Comparison of ENCODE assay signal across 24 cellular contexts in genomic region chr14:104879201-104879982, GRCh38. TPM values are rescaled to one million over a fixed set of nuclear protein-coding genes. Genes with fewer than 3 reads are reported as not detected.
A peak's percentile ranks its signal among the peaks of the same experiment; 100 is the strongest.
DNase-seq lines count a peak whose midpoint lies in the region; ATAC-seq and TF ChIP-seq lines count a peak whose summit lies in the region.
"Had no signal": no experiment of that assay in that cellular context is flagged by ENCODE, and none has a peak within 500 bp of the region (broad histone marks: within the 10 kb centered on the region; RNA-seq: fewer than 3 reads in every experiment).

No MANE protein-coding gene starts in this region.

- no peak overlapping the region for H3K27ac Mint-ChIP-seq in glutamatergic neuron (ENCODE audit: unreplicated experiment)
- no peak overlapping the region for H3K27ac Mint-ChIP-seq in activated naive CD8-positive, alpha-beta T cell treated with anti-CD3 and anti-CD28 coated beads for 36 hours
- H3K27ac Mint-ChIP-seq: activated CD4-positive, alpha-beta memory T cell treated with anti-CD3 and anti-CD28 coated beads, Interleukin-2, amount 10 ng/mL, durations not matched to agents 7 days and 5 days; CD4-positive, alpha-beta T cell; mesothelial cell of epicardium; naive thymus-derived CD4-positive, alpha-beta T cell; T-helper 2 cell treated with Interferon-gamma antibody and Interleukin-4, amounts not matched to agents 5 μg/mL and 100 μg/mL, for 36 hours had no signal

- DNase-seq in Right ventricle myocardium superior (peak; percentile 32), heart right ventricle (no peak), NCI-H226 (peak; percentile 1), glutamatergic neuron (peak; percentile 20), retina (peak; percentile 40), NCI-H446 (lab: John Stamatoyannopoulos, UW) (no peak), SHP77 treated with DMSO at 0.1 percent for 48 hours (lab: John Stamatoyannopoulos, UW) (no peak)
- DNase-seq in activated naive CD8-positive, alpha-beta T cell treated with anti-CD3 and anti-CD28 coated beads for 36 hours: no peak
- DNase-seq: activated CD4-positive, alpha-beta memory T cell treated with anti-CD3 and anti-CD28 coated beads, Interleukin-2, amount 10 ng/mL, durations not matched to agents 7 days and 5 days; activated CD8-positive, alpha-beta memory T cell treated with anti-CD3 and anti-CD28 coated beads, Interleukin-2, amount 50 U/mL, for 4 hours; activated naive CD4-positive, alpha-beta T cell treated with Interleukin-2 at 50 U/mL for 16 hours; CD4-positive, alpha-beta T cell; naive thymus-derived CD4-positive, alpha-beta T cell; NCI-H2029; nucleus accumbens; stimulated activated naive CD8-positive, alpha-beta T cell treated with anti-CD3 and anti-CD28 coated beads, Interleukin-15, Interleukin-2, amounts not matched to agents 100 U/mL and 50 U/mL, for 24 hours; testis had no signal

- intact Hi-C loops in Right ventricle myocardium superior (cut with DNase I) (no loop called here), heart right ventricle (cut with DNase I) (no loop called here)

- H3K9me3 Mint-ChIP-seq in glutamatergic neuron (ENCODE audit: unreplicated experiment): peaks cover 21% of the 10 kb centered on the region
- H3K9me3 Mint-ChIP-seq in activated naive CD8-positive, alpha-beta T cell treated with anti-CD3 and anti-CD28 coated beads for 36 hours: no peaks in the 10 kb centered on the region
- H3K9me3 Mint-ChIP-seq: activated CD4-positive, alpha-beta memory T cell treated with anti-CD3 and anti-CD28 coated beads, Interleukin-2, amount 10 ng/mL, durations not matched to agents 7 days and 5 days; CD4-positive, alpha-beta T cell; mesothelial cell of epicardium; naive thymus-derived CD4-positive, alpha-beta T cell; T-helper 2 cell treated with Interferon-gamma antibody and Interleukin-4, amounts not matched to agents 5 μg/mL and 100 μg/mL, for 36 hours had no signal

- no peaks in the 10 kb centered on the region for H3K36me3 Mint-ChIP-seq in glutamatergic neuron (ENCODE audit: unreplicated experiment)
- no peaks in the 10 kb centered on the region for H3K36me3 Mint-ChIP-seq in activated naive CD8-positive, alpha-beta T cell treated with anti-CD3 and anti-CD28 coated beads for 36 hours
- H3K36me3 Mint-ChIP-seq: mesothelial cell of epicardium; naive thymus-derived CD4-positive, alpha-beta T cell had no signal

- H3K27ac ChIP-seq in heart right ventricle: no peak overlapping the region
- H3K27ac ChIP-seq: breast epithelium, prostate gland, testis, vagina had no signal

- WGBS in heart right ventricle, 2 donors: 87 to 88% methylated on average over 29 of the region's 29 CpGs

- H3K4me3 ChIP-seq in heart right ventricle: no peak overlapping the region
- H3K4me3 ChIP-seq: breast epithelium, prostate gland, testis, vagina had no signal

- TF ChIP-seq CTCF in heart right ventricle (IDR thresholded peaks at IDR 0.05) (no peak), glutamatergic neuron (IDR thresholded peaks at IDR 0.05; ENCODE audit: partially characterized antibody, unreplicated experiment) (no peak)

- H3K4me1 Mint-ChIP-seq in glutamatergic neuron (ENCODE audit: low read depth, unreplicated experiment): peaks cover 15% of the 10 kb centered on the region
- H3K4me1 Mint-ChIP-seq in activated naive CD8-positive, alpha-beta T cell treated with anti-CD3 and anti-CD28 coated beads for 36 hours: no peaks in the 10 kb centered on the region
- H3K4me1 Mint-ChIP-seq: activated CD4-positive, alpha-beta memory T cell treated with anti-CD3 and anti-CD28 coated beads, Interleukin-2, amount 10 ng/mL, durations not matched to agents 7 days and 5 days; naive thymus-derived CD4-positive, alpha-beta T cell had no signal

- no peaks in the 10 kb centered on the region for H3K9me3 ChIP-seq in heart right ventricle
- H3K9me3 ChIP-seq: breast epithelium, prostate gland, testis, vagina had no signal

- peaks cover 0 to 43% (median 0%) of the 10 kb centered on the region in 9 donors for H3K36me3 ChIP-seq in heart right ventricle
- H3K36me3 ChIP-seq: breast epithelium had no signal

- H3K27me3 ChIP-seq in heart right ventricle: no peaks in the 10 kb centered on the region
- H3K27me3 ChIP-seq: breast epithelium, testis, vagina had no signal

- H3K4me3 Mint-ChIP-seq in glutamatergic neuron (ENCODE audit: unreplicated experiment): peak overlapping the region; percentile 61
- no peak overlapping the region for H3K4me3 Mint-ChIP-seq in activated naive CD8-positive, alpha-beta T cell treated with anti-CD3 and anti-CD28 coated beads for 36 hours
- H3K4me3 Mint-ChIP-seq: activated CD4-positive, alpha-beta memory T cell treated with anti-CD3 and anti-CD28 coated beads, Interleukin-2, amount 10 ng/mL, durations not matched to agents 7 days and 5 days; CD4-positive, alpha-beta T cell; mesothelial cell of epicardium; naive thymus-derived CD4-positive, alpha-beta T cell; T-helper 2 cell treated with Interferon-gamma antibody and Interleukin-4, amounts not matched to agents 5 μg/mL and 100 μg/mL, for 36 hours had no signal

- H3K27me3 Mint-ChIP-seq in glutamatergic neuron (ENCODE audit: unreplicated experiment): peaks cover 21% of the 10 kb centered on the region
- H3K27me3 Mint-ChIP-seq in activated naive CD8-positive, alpha-beta T cell treated with anti-CD3 and anti-CD28 coated beads for 36 hours: no peaks in the 10 kb centered on the region
- H3K27me3 Mint-ChIP-seq: activated CD4-positive, alpha-beta memory T cell treated with anti-CD3 and anti-CD28 coated beads, Interleukin-2, amount 10 ng/mL, durations not matched to agents 7 days and 5 days; CD4-positive, alpha-beta T cell; naive thymus-derived CD4-positive, alpha-beta T cell had no signal

- peaks cover 0 to 13% (median 0%) of the 10 kb centered on the region in 9 donors for H3K4me1 ChIP-seq in heart right ventricle
- H3K4me1 ChIP-seq: breast epithelium, prostate gland had no signal

- ATAC-seq in Right ventricle myocardium superior (ENCODE audit: poor library complexity): no peak
- ATAC-seq in heart right ventricle: no peak
- ATAC-seq: naive thymus-derived CD4-positive, alpha-beta T cell; Panc1; stimulated activated naive CD8-positive, alpha-beta T cell treated with anti-CD3 and anti-CD28 coated beads, Interleukin-15, Interleukin-2, amounts not matched to agents 100 U/mL and 50 U/mL, for 24 hours had no signal

RNA-seq across cellular contexts. Expression of gene CEP170B, which starts 14.3 kb away (rescaled TPM):
- total RNA-seq in Right ventricle myocardium superior (9.5 TPM), heart right ventricle (10 to 100 TPM in 9 of 10 donors, 1 to 10 TPM in 1; 8.3 to 13.6 (median 12.3) TPM), glutamatergic neuron (ENCODE audit: unreplicated experiment) (80.4 TPM)
- 1 to 10 TPM; 6.8 to 9.1 TPM for polyA plus RNA-seq in heart right ventricle
- total RNA-seq in activated naive CD8-positive, alpha-beta T cell treated with anti-CD3 and anti-CD28 coated beads for 36 hours: 1 to 10 TPM; 4.6 to 4.7 TPM

RNA-seq across cellular contexts. Expression of gene PLD4, which starts 45.3 kb away (rescaled TPM):
- total RNA-seq in Right ventricle myocardium superior (0.13 TPM), heart right ventricle (under 1 TPM in 9 of 10 donors, not detected in 1; 0.23 to 0.91 (median 0.50) TPM), glutamatergic neuron (ENCODE audit: unreplicated experiment) (not detected)
- under 1 TPM; 0.07 to 0.13 TPM for polyA plus RNA-seq in heart right ventricle
- total RNA-seq in activated naive CD8-positive, alpha-beta T cell treated with anti-CD3 and anti-CD28 coated beads for 36 hours: not detected
- total RNA-seq: activated CD4-positive, alpha-beta memory T cell treated with anti-CD3 and anti-CD28 coated beads, Interleukin-2, amount 10 ng/mL, durations not matched to agents 7 days and 5 days; Daoy; vagina had no signal

Comparison
In these comparisons a context has a peak if more than half of its experiments do, and no peak if none do; other contexts are left out.
1. DNase-seq: peak in Right ventricle myocardium superior (single experiment), NCI-H226 (single experiment), glutamatergic neuron (single experiment) and retina (single experiment); none in heart right ventricle (0 of 2), activated naive CD8-positive, alpha-beta T cell treated with anti-CD3 and anti-CD28 coated beads for 36 hours (single experiment), NCI-H446 (0 of 2) and SHP77 treated with DMSO at 0.1 percent for 48 hours (single experiment).